In the genomic region with DNA sequence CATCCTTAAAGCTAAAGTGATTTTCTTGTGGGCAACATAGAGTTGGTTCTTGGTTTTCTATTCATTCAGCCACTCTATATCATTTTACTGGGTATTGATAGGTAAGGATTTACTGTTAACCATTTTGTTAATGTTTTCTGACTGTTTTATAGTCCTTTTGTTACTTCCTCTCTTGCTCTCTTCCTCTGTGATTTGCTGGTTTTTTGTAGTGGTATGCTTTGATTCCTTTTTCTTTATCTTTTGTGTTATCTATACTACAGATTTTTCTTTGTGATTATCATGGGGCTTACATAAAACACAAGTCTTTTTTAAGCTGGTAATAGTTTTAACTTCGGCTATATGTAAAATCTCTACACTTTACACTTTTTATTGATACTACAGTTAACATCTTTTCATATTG, we compare ENCODE assay signal across 23 cellular contexts.
"Had no signal": no experiment of that assay in that cellular context is flagged by ENCODE, and none has a peak within 500 bp of the region (broad histone marks: within the 10 kb centered on the region; RNA-seq: fewer than 3 reads in every experiment).

No MANE protein-coding gene starts in this region.

- H3K9me3 ChIP-seq: psoas muscle had no signal

- H3K4me3 Mint-ChIP-seq: activated CD4-positive, alpha-beta T cell treated with anti-CD3 and anti-CD28 coated beads, Interleukin-2, amount 10 ng/mL, durations not matched to agents 7 days and 5 days; activated CD8-positive, alpha-beta memory T cell treated with anti-CD3 and anti-CD28 coated beads, Interleukin-2, amount 10 ng/mL, durations not matched to agents 7 days and 5 days; activated CD8-positive, alpha-beta T cell treated with anti-CD3 and anti-CD28 coated beads, Interleukin-2, amount 10 ng/mL, durations not matched to agents 7 days and 5 days; activated T-helper 17 cell treated with anti-CD3 and anti-CD28 coated beads, Interleukin-2, amount 50 U/mL, for 72 hours; dendritic cell treated with granulocyte-macrophage colony-stimulating factor and Interleukin-4, amounts not matched to agents 40 ng/mL and 50 ng/mL, for 4 days; neural crest cell had no signal

- ATAC-seq: activated CD8-positive, alpha-beta memory T cell treated with anti-CD3 and anti-CD28 coated beads, Interleukin-2, amount 10 ng/mL, durations not matched to agents 7 days and 5 days; activated T-helper 17 cell treated with anti-CD3 and anti-CD28 coated beads, Interleukin-2, amount 50 U/mL, for 72 hours; left cardiac atrium; left ventricle myocardium superior; psoas muscle had no signal

- H3K4me1 Mint-ChIP-seq: activated CD8-positive, alpha-beta memory T cell treated with anti-CD3 and anti-CD28 coated beads, Interleukin-2, amount 10 ng/mL, durations not matched to agents 7 days and 5 days had no signal

- H3K27ac ChIP-seq: brain microvascular endothelial cell, epithelial cell of prostate, parathyroid adenoma, psoas muscle, sigmoid colon, tibial nerve had no signal

- H3K27me3 Mint-ChIP-seq: activated CD4-positive, alpha-beta T cell treated with anti-CD3 and anti-CD28 coated beads, Interleukin-2, amount 10 ng/mL, durations not matched to agents 7 days and 5 days; activated CD8-positive, alpha-beta memory T cell treated with anti-CD3 and anti-CD28 coated beads, Interleukin-2, amount 10 ng/mL, durations not matched to agents 7 days and 5 days; activated T-helper 17 cell treated with anti-CD3 and anti-CD28 coated beads, Interleukin-2, amount 50 U/mL, for 72 hours; dendritic cell treated with granulocyte-macrophage colony-stimulating factor and Interleukin-4, amounts not matched to agents 40 ng/mL and 50 ng/mL, for 4 days had no signal

- H3K27ac Mint-ChIP-seq: activated CD4-positive, alpha-beta T cell treated with anti-CD3 and anti-CD28 coated beads, Interleukin-2, amount 10 ng/mL, durations not matched to agents 7 days and 5 days; activated CD8-positive, alpha-beta memory T cell treated with anti-CD3 and anti-CD28 coated beads, Interleukin-2, amount 10 ng/mL, durations not matched to agents 7 days and 5 days; activated CD8-positive, alpha-beta T cell treated with anti-CD3 and anti-CD28 coated beads, Interleukin-2, amount 10 ng/mL, durations not matched to agents 7 days and 5 days; activated T-helper 17 cell treated with anti-CD3 and anti-CD28 coated beads, Interleukin-2, amount 50 U/mL, for 72 hours; dendritic cell treated with granulocyte-macrophage colony-stimulating factor and Interleukin-4, amounts not matched to agents 40 ng/mL and 50 ng/mL, for 4 days had no signal

- H3K9me3 Mint-ChIP-seq: dendritic cell treated with granulocyte-macrophage colony-stimulating factor and Interleukin-4, amounts not matched to agents 40 ng/mL and 50 ng/mL, for 4 days had no signal

- H3K27me3 ChIP-seq: brain microvascular endothelial cell, sigmoid colon, tibial nerve had no signal

- DNase-seq: activated CD4-positive, alpha-beta T cell treated with anti-CD3 and anti-CD28 coated beads for 1 hour; activated CD4-positive, alpha-beta T cell treated with anti-CD3 and anti-CD28 coated beads, Interleukin-2, amount 10 ng/mL, durations not matched to agents 7 days and 5 days; activated CD8-positive, alpha-beta memory T cell treated with anti-CD3 and anti-CD28 coated beads, Interleukin-2, amount 10 ng/mL, durations not matched to agents 7 days and 5 days; activated CD8-positive, alpha-beta T cell treated with anti-CD3 and anti-CD28 coated beads, Interleukin-2, amount 10 ng/mL, durations not matched to agents 7 days and 5 days; activated gamma-delta T cell treated with Interleukin-2 at 50 U/mL for 16 hours; amniotic stem cell; brain microvascular endothelial cell; hippocampal formation; left cardiac atrium; left ventricle myocardium superior; nucleus accumbens; psoas muscle; sigmoid colon; small intestine; stimulated activated CD4-positive, alpha-beta T cell treated with anti-CD3 and anti-CD28 coated beads, Interleukin-1b, Interleukin-23, amount 100 ng/mL, for 48 hours; stimulated activated naive CD4-positive, alpha-beta T cell treated with Interleukin-2 at 50 U/mL for 16 hours; SW 1271 had no signal

- H2AFZ ChIP-seq: parathyroid adenoma had no signal

- H3K4me3 ChIP-seq: psoas muscle, sigmoid colon, tibial nerve had no signal

- H3K36me3 ChIP-seq: brain microvascular endothelial cell had no signal
